Comparison of ENCODE assay signal across 8 cellular contexts in the genomic region with DNA sequence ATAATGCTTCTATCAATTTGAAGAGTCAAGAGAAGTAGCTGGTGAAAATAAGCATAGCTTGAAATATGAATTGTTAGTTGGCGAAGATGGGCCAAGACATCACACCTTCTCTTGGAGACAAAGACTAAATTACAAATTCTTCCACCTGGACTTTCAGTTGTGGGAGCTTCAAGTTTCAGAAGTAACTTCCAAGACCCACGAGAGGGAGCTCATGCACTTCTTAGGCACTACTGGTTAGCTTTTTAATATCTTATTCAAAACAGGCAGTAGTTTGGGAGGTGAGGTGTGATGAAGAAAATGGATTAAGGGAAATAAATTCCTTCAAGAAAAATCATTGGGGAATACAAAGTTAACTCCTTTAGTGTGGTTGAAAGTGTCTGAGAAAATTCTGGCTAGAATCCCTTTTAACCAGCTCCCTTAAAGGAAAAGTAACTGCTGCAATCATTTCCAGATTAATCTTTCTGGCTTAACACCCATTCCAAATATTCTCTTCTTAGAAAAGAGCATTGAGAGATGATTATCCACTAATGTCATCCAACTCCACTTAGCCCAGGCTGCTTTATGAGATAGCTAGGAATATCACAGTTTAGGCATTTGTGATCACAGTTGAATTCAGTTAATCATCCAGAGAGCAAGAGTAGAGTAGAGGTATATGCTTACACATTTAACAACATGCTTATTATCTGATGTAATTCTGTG.
DNase-seq lines count a peak whose midpoint lies in the region; ATAC-seq, FAIRE-seq and TF ChIP-seq lines count a peak whose summit lies in the region.

No MANE protein-coding gene starts in this region.

- BruUV-seq in mammary epithelial cell (replicated peaks; lab: Mats Ljungman, UMichigan), result no TSS peak

- no peak overlapping the region for H3K4me3 ChIP-seq in mammary epithelial cell (replicated peaks in 1 of 3; ENCODE audit: insufficient read depth in 1 of 3, low read depth in 2 of 3, low read length in 3 of 3)
- no peak overlapping the region for H3K4me3 ChIP-seq in liver (ENCODE audit: low read depth in 1 of 3, low read length in 3 of 3)

- no peak overlapping the region for H3K4me2 ChIP-seq in mammary epithelial cell (ENCODE audit: insufficient read depth, low read depth, low read length)

- H3K9me3 ChIP-seq in mammary epithelial cell (replicated peaks; ENCODE audit: insufficient read depth, low read length) (no peaks in the 10 kb centered on the region), liver (ENCODE audit: control insufficient read depth in 4 of 4, low read length in 3 of 4) (peaks cover 0 to 3% (median 0%) of the 10 kb centered on the region in 4 donors)

- intact Hi-C loops in activated CD4-positive, alpha-beta T cell treated with anti-CD3 and anti-CD28 coated beads, Interleukin-2, amount 10 ng/mL, durations not matched to agents 24 days and 14 days (cut with micrococcal nuclease), result loop anchor here (2.0 kb wide), 1 partner anchor 146 kb away; no protein-coding TSS in a partner anchor
- intact Hi-C loops in mammary epithelial cell (cut with micrococcal nuclease), result no loop called here
- intact Hi-C loops in activated CD4-positive, alpha-beta memory T cell treated with anti-CD3 and anti-CD28 coated beads for 36 hours (cut with micrococcal nuclease), result loop anchor here (1.0 kb wide), 1 partner anchor 145 kb away; no protein-coding TSS in a partner anchor

- peak overlapping the region; percentile 1 for H2AFZ ChIP-seq in mammary epithelial cell (ENCODE audit: low read depth, low read length)

- H3K4me1 Mint-ChIP-seq in activated CD4-positive, alpha-beta T cell treated with anti-CD3 and anti-CD28 coated beads, Interleukin-2, amount 10 ng/mL, durations not matched to agents 7 days and 5 days, result no peaks in the 10 kb centered on the region
- no peaks in the 10 kb centered on the region for H3K4me1 Mint-ChIP-seq in activated CD4-positive, alpha-beta T cell treated with anti-CD3 and anti-CD28 coated beads, Interleukin-2, amount 10 ng/mL, durations not matched to agents 24 days and 14 days
- H3K4me1 Mint-ChIP-seq in activated CD4-positive, alpha-beta memory T cell treated with anti-CD3 and anti-CD28 coated beads for 36 hours (ENCODE audit: low read depth), result no peaks in the 10 kb centered on the region

- no peaks in the 10 kb centered on the region for H3K79me2 ChIP-seq in mammary epithelial cell (ENCODE audit: insufficient read depth, low read length)

- CTCF ChIA-PET in activated CD4-positive, alpha-beta T cell treated with anti-CD3 and anti-CD28 coated beads, Interleukin-2, amount 10 ng/mL, durations not matched to agents 7 days and 5 days (lab: Charles Lee), result interaction anchor here (0.8 kb wide), 1 partner anchor 145 kb away, joined by 3 read pairs; no protein-coding TSS in a partner anchor
- CTCF ChIA-PET in mammary epithelial cell (lab: Charles Lee; ENCODE audit: low non-redundant PET), result interaction anchor here (0.5 to 1.4 kb wide), 3 partner anchors 145 to 1519 kb away, joined by 3 to 31 read pairs (median 9); a partner anchor contains a TSS
- CTCF ChIA-PET in activated CD4-positive, alpha-beta memory T cell treated with anti-CD3 and anti-CD28 coated beads for 36 hours (lab: Charles Lee), result interaction anchor here (0.6 to 2.0 kb wide), 9 partner anchors 16 to 493 kb away, joined by 3 to 28 read pairs (median 4); a partner anchor contains a TSS

- TF ChIP-seq CTCF in mammary epithelial cell (conservative IDR thresholded peaks at IDR 0.05 in 1 of 2, IDR thresholded peaks at IDR 0.05 in 1 of 2; ENCODE audit: extremely low read depth in 1 of 2, insufficient read depth in 1 of 2, low read depth in 1 of 2, low read length in 2 of 2) (peak; percentile 66 to 86), liver (IDR thresholded peaks at IDR 0.05; ENCODE audit: low read depth, low read length, missing input control) (peak; percentile 80)

- H3K4me3 Mint-ChIP-seq in activated CD4-positive, alpha-beta T cell treated with anti-CD3 and anti-CD28 coated beads, Interleukin-2, amount 10 ng/mL, durations not matched to agents 7 days and 5 days, result no peak overlapping the region
- no peak overlapping the region for H3K4me3 Mint-ChIP-seq in activated CD4-positive, alpha-beta T cell treated with anti-CD3 and anti-CD28 coated beads, Interleukin-2, amount 10 ng/mL, durations not matched to agents 24 days and 14 days
- H3K4me3 Mint-ChIP-seq in activated CD4-positive, alpha-beta memory T cell treated with anti-CD3 and anti-CD28 coated beads for 36 hours, result no peak overlapping the region

- H3K27ac ChIP-seq in mammary epithelial cell (ENCODE audit: insufficient read depth, low read depth, low read length) (no peak overlapping the region), liver (ENCODE audit: low read depth in 1 of 2, low read length in 2 of 2) (no peak overlapping the region)

- no peaks in the 10 kb centered on the region for H4K20me1 ChIP-seq in mammary epithelial cell (ENCODE audit: insufficient read depth, low read length)

- in situ Hi-C loops in mammary epithelial cell (cut with MboI; ENCODE audit: low sequenced_read_pairs in 2 of 2), result loop anchor here in 1 of 2 donors (5.0 kb wide), 1 partner anchor 145 kb away; no protein-coding TSS in a partner anchor

- no peak for ATAC-seq in GM19395 (IDR thresholded peaks at IDR 0.05; ENCODE audit: unreplicated experiment)

- POLR2A ChIA-PET in activated CD4-positive, alpha-beta T cell treated with anti-CD3 and anti-CD28 coated beads, Interleukin-2, amount 10 ng/mL, durations not matched to agents 7 days and 5 days (lab: Charles Lee), result no interaction called here
- POLR2A ChIA-PET in activated CD4-positive, alpha-beta memory T cell treated with anti-CD3 and anti-CD28 coated beads for 36 hours (lab: Charles Lee), result no interaction called here

- TF ChIP-seq POLR2A in GM12892 (IDR thresholded peaks at IDR 0.05; ENCODE audit: low read depth, low read length), result no peak

- no peaks in the 10 kb centered on the region for H3K9me3 Mint-ChIP-seq in activated CD4-positive, alpha-beta T cell treated with anti-CD3 and anti-CD28 coated beads, Interleukin-2, amount 10 ng/mL, durations not matched to agents 7 days and 5 days
- no peaks in the 10 kb centered on the region for H3K9me3 Mint-ChIP-seq in activated CD4-positive, alpha-beta T cell treated with anti-CD3 and anti-CD28 coated beads, Interleukin-2, amount 10 ng/mL, durations not matched to agents 24 days and 14 days
- H3K9me3 Mint-ChIP-seq in activated CD4-positive, alpha-beta memory T cell treated with anti-CD3 and anti-CD28 coated beads for 36 hours, result no peaks in the 10 kb centered on the region

- peak; percentile 9 for DNase-seq in activated CD4-positive, alpha-beta T cell treated with anti-CD3 and anti-CD28 coated beads, Interleukin-2, amount 10 ng/mL, durations not matched to agents 7 days and 5 days
- no peak for DNase-seq in activated CD4-positive, alpha-beta T cell treated with anti-CD3 and anti-CD28 coated beads, Interleukin-2, amount 10 ng/mL, durations not matched to agents 24 days and 14 days
- peak; percentile 7 for DNase-seq in NCI-H226
- DNase-seq in mammary epithelial cell, result peak; percentile 50
- DNase-seq in GM12892 (ENCODE audit: insufficient read length), result no peak
- no peak for DNase-seq in activated CD4-positive, alpha-beta memory T cell treated with anti-CD3 and anti-CD28 coated beads for 36 hours

- peak; percentile 94 to 97 for TF ChIP-seq RAD21 in liver (IDR thresholded peaks at IDR 0.05)

- H3K27me3 ChIP-seq in mammary epithelial cell (ENCODE audit: insufficient read depth, low read length) (no peaks in the 10 kb centered on the region), liver (ENCODE audit: control insufficient read depth in 4 of 4, insufficient read depth in 4 of 4, low read length in 3 of 4) (no peaks in the 10 kb centered on the region)

- H3K27me3 Mint-ChIP-seq in activated CD4-positive, alpha-beta T cell treated with anti-CD3 and anti-CD28 coated beads, Interleukin-2, amount 10 ng/mL, durations not matched to agents 7 days and 5 days, result peaks cover 4% of the 10 kb centered on the region
- peaks cover 2% of the 10 kb centered on the region for H3K27me3 Mint-ChIP-seq in activated CD4-positive, alpha-beta T cell treated with anti-CD3 and anti-CD28 coated beads, Interleukin-2, amount 10 ng/mL, durations not matched to agents 24 days and 14 days
- peaks cover 9% of the 10 kb centered on the region for H3K27me3 Mint-ChIP-seq in activated CD4-positive, alpha-beta memory T cell treated with anti-CD3 and anti-CD28 coated beads for 36 hours

- no peak for FAIRE-seq in GM12892 (lab: Jason Lieb, UNC)

- no peak overlapping the region for H3K27ac Mint-ChIP-seq in activated CD4-positive, alpha-beta T cell treated with anti-CD3 and anti-CD28 coated beads, Interleukin-2, amount 10 ng/mL, durations not matched to agents 7 days and 5 days
- H3K27ac Mint-ChIP-seq in activated CD4-positive, alpha-beta T cell treated with anti-CD3 and anti-CD28 coated beads, Interleukin-2, amount 10 ng/mL, durations not matched to agents 24 days and 14 days, result no peak overlapping the region
- H3K27ac Mint-ChIP-seq in activated CD4-positive, alpha-beta memory T cell treated with anti-CD3 and anti-CD28 coated beads for 36 hours, result no peak overlapping the region

- no peak overlapping the region for H3K9ac ChIP-seq in mammary epithelial cell (ENCODE audit: insufficient read depth, low read length)
- peak overlapping the region in 1 of 2 donors; percentile 30 for H3K9ac ChIP-seq in liver (ENCODE audit: low read depth in 1 of 2, low read length in 2 of 2)

- no peaks in the 10 kb centered on the region for H3K36me3 Mint-ChIP-seq in activated CD4-positive, alpha-beta T cell treated with anti-CD3 and anti-CD28 coated beads, Interleukin-2, amount 10 ng/mL, durations not matched to agents 7 days and 5 days (ENCODE audit: low read depth)
- no peaks in the 10 kb centered on the region for H3K36me3 Mint-ChIP-seq in activated CD4-positive, alpha-beta T cell treated with anti-CD3 and anti-CD28 coated beads, Interleukin-2, amount 10 ng/mL, durations not matched to agents 24 days and 14 days (ENCODE audit: low read depth)
- no peaks in the 10 kb centered on the region for H3K36me3 Mint-ChIP-seq in activated CD4-positive, alpha-beta memory T cell treated with anti-CD3 and anti-CD28 coated beads for 36 hours

- dilution Hi-C loops in mammary epithelial cell (cut with HindIII; ENCODE audit: low sequenced_read_pairs), result no loop called here

- no peaks in the 10 kb centered on the region for H3K4me1 ChIP-seq in mammary epithelial cell (ENCODE audit: insufficient read depth, low read length)
- peaks cover 2 to 20% (median 13%) of the 10 kb centered on the region in 4 donors for H3K4me1 ChIP-seq in liver (ENCODE audit: control insufficient read depth in 4 of 4, insufficient read depth in 4 of 4, low read length in 3 of 4)

- WGBS in mammary epithelial cell (ENCODE audit: low coverage, missing lambda C conversion rate), result 18% methylated on average over 2 of the region's 2 CpGs
- 17% methylated on average over 2 of the region's 2 CpGs for WGBS in liver

- H3K36me3 ChIP-seq in mammary epithelial cell (ENCODE audit: insufficient read depth, low read length) (no peaks in the 10 kb centered on the region), liver (ENCODE audit: control insufficient read depth in 4 of 4, insufficient read depth in 3 of 4, low read depth in 1 of 4, low read length in 3 of 4) (no peaks in the 10 kb centered on the region)

TF ChIP-seq in liver, 16 proteins besides CTCF, POLR2A, EP300 and RAD21 (continues in another document):
- peak in 1 of 2 donors; percentile 16 for TF ChIP-seq HNF4A (conservative IDR thresholded peaks at IDR 0.05)

Comparison
In these comparisons a context has a peak if more than half of its experiments do, and no peak if none do; other contexts are left out.
1. DNase-seq: peak in activated CD4-positive, alpha-beta T cell treated with anti-CD3 and anti-CD28 coated beads, Interleukin-2, amount 10 ng/mL, durations not matched to agents 7 days and 5 days (single experiment), NCI-H226 (single experiment) and mammary epithelial cell (single experiment); none in activated CD4-positive, alpha-beta T cell treated with anti-CD3 and anti-CD28 coated beads, Interleukin-2, amount 10 ng/mL, durations not matched to agents 24 days and 14 days (single experiment), GM12892 (single experiment) and activated CD4-positive, alpha-beta memory T cell treated with anti-CD3 and anti-CD28 coated beads for 36 hours (single experiment).